Comparison of ENCODE assay signal across 1 cellular context in the genomic region with DNA sequence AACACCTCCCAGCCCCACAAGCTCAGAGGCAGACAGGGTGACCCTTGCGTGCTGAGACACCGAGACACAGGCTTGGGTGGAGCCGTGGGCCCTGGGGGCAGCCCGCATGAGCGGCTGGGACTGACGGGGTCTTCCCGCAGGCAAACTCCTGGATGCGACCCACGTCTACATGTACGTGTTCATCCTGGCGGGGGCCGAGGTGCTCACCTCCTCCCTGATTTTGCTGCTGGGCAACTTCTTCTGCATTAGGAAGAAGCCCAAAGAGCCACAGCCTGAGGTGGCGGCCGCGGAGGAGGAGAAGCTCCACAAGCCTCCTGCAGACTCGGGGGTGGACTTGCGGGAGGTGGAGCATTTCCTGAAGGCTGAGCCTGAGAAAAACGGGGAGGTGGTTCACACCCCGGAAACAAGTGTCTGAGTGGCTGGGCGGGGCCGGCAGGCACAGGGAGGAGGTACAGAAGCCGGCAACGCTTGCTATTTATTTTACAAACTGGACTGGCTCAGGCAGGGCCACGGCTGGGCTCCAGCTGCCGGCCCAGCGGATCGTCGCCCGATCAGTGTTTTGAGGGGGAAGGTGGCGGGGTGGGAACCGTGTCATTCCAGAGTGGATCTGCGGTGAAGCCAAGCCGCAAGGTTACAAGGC.
A peak's percentile ranks its signal among the peaks of the same experiment; 100 is the strongest.
TF ChIP-seq lines count a peak whose summit lies in the region.

No MANE protein-coding gene starts in this region.

TF ChIP-seq in K562, 482 proteins besides CTCF, POLR2A, EP300 and RAD21 (continued from another document and continues in another):
- TF ChIP-seq, protein P1, sequence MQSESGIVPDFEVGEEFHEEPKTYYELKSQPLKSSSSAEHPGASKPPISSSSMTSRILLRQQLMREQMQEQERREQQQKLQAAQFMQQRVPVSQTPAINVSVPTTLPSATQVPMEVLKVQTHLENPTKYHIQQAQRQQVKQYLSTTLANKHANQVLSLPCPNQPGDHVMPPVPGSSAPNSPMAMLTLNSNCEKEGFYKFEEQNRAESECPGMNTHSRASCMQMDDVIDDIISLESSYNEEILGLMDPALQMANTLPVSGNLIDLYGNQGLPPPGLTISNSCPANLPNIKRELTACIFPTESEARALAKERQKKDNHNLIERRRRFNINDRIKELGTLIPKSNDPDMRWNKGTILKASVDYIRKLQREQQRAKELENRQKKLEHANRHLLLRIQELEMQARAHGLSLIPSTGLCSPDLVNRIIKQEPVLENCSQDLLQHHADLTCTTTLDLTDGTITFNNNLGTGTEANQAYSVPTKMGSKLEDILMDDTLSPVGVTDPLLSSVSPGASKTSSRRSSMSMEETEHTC (IDR thresholded peaks at IDR 0.05) = no peak
- TF ChIP-seq RFX7 (CRISPR knock-in tag; IDR thresholded peaks at IDR 0.05) = no peak
- no peak for TF ChIP-seq RBM17 (IDR thresholded peaks at IDR 0.05; ENCODE audit: borderline replicate concordance, low read depth, low read length)
- TF ChIP-seq MCM2 (IDR thresholded peaks at IDR 0.05; ENCODE audit: low read depth) = no peak
- no peak for TF ChIP-seq PYGO2 (tag; IDR thresholded peaks at IDR 0.05)
- peak; percentile 41 for TF ChIP-seq TAF1 (IDR thresholded peaks at IDR 0.05; ENCODE audit: control insufficient read depth, extremely low read depth, insufficient read depth, low read length, severe bottlenecking)
- TF ChIP-seq TBL1XR1 (IDR thresholded peaks at IDR 0.05; ENCODE audit: low read length in 2 of 2) = no peak
- no peak for TF ChIP-seq KLF16 (IDR thresholded peaks at IDR 0.05)
- TF ChIP-seq, protein P2, sequence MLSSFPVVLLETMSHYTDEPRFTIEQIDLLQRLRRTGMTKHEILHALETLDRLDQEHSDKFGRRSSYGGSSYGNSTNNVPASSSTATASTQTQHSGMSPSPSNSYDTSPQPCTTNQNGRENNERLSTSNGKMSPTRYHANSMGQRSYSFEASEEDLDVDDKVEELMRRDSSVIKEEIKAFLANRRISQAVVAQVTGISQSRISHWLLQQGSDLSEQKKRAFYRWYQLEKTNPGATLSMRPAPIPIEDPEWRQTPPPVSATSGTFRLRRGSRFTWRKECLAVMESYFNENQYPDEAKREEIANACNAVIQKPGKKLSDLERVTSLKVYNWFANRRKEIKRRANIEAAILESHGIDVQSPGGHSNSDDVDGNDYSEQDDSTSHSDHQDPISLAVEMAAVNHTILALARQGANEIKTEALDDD (IDR thresholded peaks at IDR 0.05) = no peak
- TF ChIP-seq, protein P3, sequence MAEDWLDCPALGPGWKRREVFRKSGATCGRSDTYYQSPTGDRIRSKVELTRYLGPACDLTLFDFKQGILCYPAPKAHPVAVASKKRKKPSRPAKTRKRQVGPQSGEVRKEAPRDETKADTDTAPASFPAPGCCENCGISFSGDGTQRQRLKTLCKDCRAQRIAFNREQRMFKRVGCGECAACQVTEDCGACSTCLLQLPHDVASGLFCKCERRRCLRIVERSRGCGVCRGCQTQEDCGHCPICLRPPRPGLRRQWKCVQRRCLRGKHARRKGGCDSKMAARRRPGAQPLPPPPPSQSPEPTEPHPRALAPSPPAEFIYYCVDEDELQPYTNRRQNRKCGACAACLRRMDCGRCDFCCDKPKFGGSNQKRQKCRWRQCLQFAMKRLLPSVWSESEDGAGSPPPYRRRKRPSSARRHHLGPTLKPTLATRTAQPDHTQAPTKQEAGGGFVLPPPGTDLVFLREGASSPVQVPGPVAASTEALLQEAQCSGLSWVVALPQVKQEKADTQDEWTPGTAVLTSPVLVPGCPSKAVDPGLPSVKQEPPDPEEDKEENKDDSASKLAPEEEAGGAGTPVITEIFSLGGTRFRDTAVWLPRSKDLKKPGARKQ (CRISPR knock-in tag; IDR thresholded peaks at IDR 0.05) = no peak
- TF ChIP-seq MTA2 (IDR thresholded peaks at IDR 0.05; ENCODE audit: low read depth) = no peak
- no peak for TF ChIP-seq ZBTB26 (CRISPR knock-in tag; IDR thresholded peaks at IDR 0.05)
- TF ChIP-seq HNRNPH1 (optimal IDR thresholded peaks at IDR 0.05; ENCODE audit: low read depth, low read length) = no peak
- no peak for TF ChIP-seq POLR3G (IDR thresholded peaks at IDR 0.05; ENCODE audit: extremely low read depth, insufficient read length, insufficient replicate concordance)
- TF ChIP-seq ZNF766 (CRISPR knock-in tag; conservative IDR thresholded peaks at IDR 0.05) = no peak
- TF ChIP-seq ZNF146 (CRISPR knock-in tag; IDR thresholded peaks at IDR 0.05; ENCODE audit: unreplicated experiment) = no peak
- no peak for TF ChIP-seq CHD4 (IDR thresholded peaks at IDR 0.05; ENCODE audit: insufficient read depth, insufficient replicate concordance, low read depth, low read length, poor library complexity, severe bottlenecking)
- TF ChIP-seq ZNF24 (IDR thresholded peaks at IDR 0.05) = no peak
- TF ChIP-seq IFI16 (CRISPR knock-in tag; IDR thresholded peaks at IDR 0.05) = no peak
- peak; percentile 73 to 76; a peak in 1 of 4 replicates for TF ChIP-seq UBTF (IDR thresholded peaks at IDR 0.05; ENCODE audit: borderline replicate concordance in 1 of 2, low read depth in 2 of 2, low read length in 2 of 2)
- TF ChIP-seq ZNF165 (CRISPR knock-in tag; IDR thresholded peaks at IDR 0.05; ENCODE audit: borderline replicate concordance) = no peak
- no peak for TF ChIP-seq CREB3 (tag; conservative IDR thresholded peaks at IDR 0.05; ENCODE audit: low read depth)
- no peak for TF ChIP-seq ZNF408 (CRISPR knock-in tag; IDR thresholded peaks at IDR 0.05; ENCODE audit: low read depth)
- TF ChIP-seq, protein P4, sequence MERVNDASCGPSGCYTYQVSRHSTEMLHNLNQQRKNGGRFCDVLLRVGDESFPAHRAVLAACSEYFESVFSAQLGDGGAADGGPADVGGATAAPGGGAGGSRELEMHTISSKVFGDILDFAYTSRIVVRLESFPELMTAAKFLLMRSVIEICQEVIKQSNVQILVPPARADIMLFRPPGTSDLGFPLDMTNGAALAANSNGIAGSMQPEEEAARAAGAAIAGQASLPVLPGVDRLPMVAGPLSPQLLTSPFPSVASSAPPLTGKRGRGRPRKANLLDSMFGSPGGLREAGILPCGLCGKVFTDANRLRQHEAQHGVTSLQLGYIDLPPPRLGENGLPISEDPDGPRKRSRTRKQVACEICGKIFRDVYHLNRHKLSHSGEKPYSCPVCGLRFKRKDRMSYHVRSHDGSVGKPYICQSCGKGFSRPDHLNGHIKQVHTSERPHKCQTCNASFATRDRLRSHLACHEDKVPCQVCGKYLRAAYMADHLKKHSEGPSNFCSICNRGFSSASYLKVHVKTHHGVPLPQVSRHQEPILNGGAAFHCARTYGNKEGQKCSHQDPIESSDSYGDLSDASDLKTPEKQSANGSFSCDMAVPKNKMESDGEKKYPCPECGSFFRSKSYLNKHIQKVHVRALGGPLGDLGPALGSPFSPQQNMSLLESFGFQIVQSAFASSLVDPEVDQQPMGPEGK (CRISPR knock-in tag; IDR thresholded peaks at IDR 0.05; ENCODE audit: borderline replicate concordance) = no peak
- no peak for TF ChIP-seq XRCC4 (IDR thresholded peaks at IDR 0.05; ENCODE audit: extremely low read depth, insufficient read depth, insufficient read length)
- TF ChIP-seq ZNF699 (CRISPR knock-in tag; IDR thresholded peaks at IDR 0.05; ENCODE audit: insufficient replicate concordance) = no peak
- no peak for TF ChIP-seq ZNF696 (CRISPR knock-in tag; conservative IDR thresholded peaks at IDR 0.05)
- TF ChIP-seq, protein P5, sequence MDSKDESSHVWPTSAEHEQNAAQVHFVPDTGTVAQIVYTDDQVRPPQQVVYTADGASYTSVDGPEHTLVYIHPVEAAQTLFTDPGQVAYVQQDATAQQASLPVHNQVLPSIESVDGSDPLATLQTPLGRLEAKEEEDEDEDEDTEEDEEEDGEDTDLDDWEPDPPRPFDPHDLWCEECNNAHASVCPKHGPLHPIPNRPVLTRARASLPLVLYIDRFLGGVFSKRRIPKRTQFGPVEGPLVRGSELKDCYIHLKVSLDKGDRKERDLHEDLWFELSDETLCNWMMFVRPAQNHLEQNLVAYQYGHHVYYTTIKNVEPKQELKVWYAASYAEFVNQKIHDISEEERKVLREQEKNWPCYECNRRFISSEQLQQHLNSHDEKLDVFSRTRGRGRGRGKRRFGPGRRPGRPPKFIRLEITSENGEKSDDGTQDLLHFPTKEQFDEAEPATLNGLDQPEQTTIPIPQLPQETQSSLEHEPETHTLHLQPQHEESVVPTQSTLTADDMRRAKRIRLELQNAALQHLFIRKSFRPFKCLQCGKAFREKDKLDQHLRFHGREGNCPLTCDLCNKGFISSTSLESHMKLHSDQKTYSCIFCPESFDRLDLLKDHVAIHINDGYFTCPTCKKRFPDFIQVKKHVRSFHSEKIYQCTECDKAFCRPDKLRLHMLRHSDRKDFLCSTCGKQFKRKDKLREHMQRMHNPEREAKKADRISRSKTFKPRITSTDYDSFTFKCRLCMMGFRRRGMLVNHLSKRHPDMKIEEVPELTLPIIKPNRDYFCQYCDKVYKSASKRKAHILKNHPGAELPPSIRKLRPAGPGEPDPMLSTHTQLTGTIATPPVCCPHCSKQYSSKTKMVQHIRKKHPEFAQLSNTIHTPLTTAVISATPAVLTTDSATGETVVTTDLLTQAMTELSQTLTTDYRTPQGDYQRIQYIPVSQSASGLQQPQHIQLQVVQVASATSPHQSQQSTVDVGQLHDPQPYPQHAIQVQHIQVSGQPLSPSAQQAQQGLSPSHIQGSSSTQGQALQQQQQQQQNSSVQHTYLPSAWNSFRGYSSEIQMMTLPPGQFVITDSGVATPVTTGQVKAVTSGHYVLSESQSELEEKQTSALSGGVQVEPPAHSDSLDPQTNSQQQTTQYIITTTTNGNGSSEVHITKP (IDR thresholded peaks at IDR 0.05; ENCODE audit: partially characterized antibody) = no peak
- no peak for TF ChIP-seq LARP7 (IDR thresholded peaks at IDR 0.05)
- no peak for TF ChIP-seq ILF3 (IDR thresholded peaks at IDR 0.05; ENCODE audit: borderline replicate concordance)
- no peak for TF ChIP-seq FOXM1 (IDR thresholded peaks at IDR 0.05; ENCODE audit: low read depth)
- TF ChIP-seq FOXM1 (CRISPR knock-in tag; IDR thresholded peaks at IDR 0.05; ENCODE audit: low read depth) = no peak
- TF ChIP-seq ZNF3 (CRISPR knock-in tag; IDR thresholded peaks at IDR 0.05) = no peak
- no peak for TF ChIP-seq STAG1 (CRISPR knock-in tag; IDR thresholded peaks at IDR 0.05; ENCODE audit: borderline replicate concordance)
- no peak for TF ChIP-seq ESRRB (CRISPR knock-in tag; IDR thresholded peaks at IDR 0.05; ENCODE audit: borderline replicate concordance)
- TF ChIP-seq RFX5 (IDR thresholded peaks at IDR 0.05; ENCODE audit: low read depth, low read length) = no peak
- no peak for TF ChIP-seq ZBTB49 (CRISPR knock-in tag; IDR thresholded peaks at IDR 0.05; ENCODE audit: borderline replicate concordance)
- no peak for TF ChIP-seq NFIX (CRISPR knock-in tag; IDR thresholded peaks at IDR 0.05; ENCODE audit: low read depth)
- TF ChIP-seq, protein P6, sequence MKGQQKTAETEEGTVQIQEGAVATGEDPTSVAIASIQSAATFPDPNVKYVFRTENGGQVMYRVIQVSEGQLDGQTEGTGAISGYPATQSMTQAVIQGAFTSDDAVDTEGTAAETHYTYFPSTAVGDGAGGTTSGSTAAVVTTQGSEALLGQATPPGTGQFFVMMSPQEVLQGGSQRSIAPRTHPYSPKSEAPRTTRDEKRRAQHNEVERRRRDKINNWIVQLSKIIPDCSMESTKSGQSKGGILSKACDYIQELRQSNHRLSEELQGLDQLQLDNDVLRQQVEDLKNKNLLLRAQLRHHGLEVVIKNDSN (CRISPR knock-in tag; IDR thresholded peaks at IDR 0.05) = no peak
- TF ChIP-seq RBM15 (IDR thresholded peaks at IDR 0.05; ENCODE audit: insufficient read depth, low read length) = no peak
- no peak for TF ChIP-seq LCOR (CRISPR knock-in tag; IDR thresholded peaks at IDR 0.05)
- TF ChIP-seq RUNX1 (IDR thresholded peaks at IDR 0.05; ENCODE audit: low read depth) = no peak
- no peak for TF ChIP-seq CBFA2T3 (IDR thresholded peaks at IDR 0.05)
